1 cellular context compared by ENCODE assay signal in the genomic region with DNA sequence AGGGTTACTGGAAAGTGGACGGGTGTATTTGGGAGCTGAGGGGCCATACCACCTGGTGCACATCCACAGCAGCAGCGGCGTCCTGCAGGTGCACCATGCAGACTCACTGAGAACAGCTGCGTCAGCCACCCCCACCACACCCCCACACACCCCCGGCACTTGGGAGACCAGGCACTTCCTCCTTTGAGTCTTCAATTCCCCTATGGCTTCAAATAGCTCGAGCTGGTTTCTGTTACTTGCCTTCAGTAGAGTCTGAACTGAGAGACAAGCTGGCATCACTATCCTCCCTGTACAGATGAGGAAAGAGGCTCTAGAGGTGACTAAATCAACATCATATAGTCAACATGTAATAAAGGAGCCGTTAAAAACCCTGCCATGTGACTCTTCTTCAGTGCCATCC.
TF ChIP-seq lines count a peak whose summit lies in the region.

No MANE protein-coding gene starts in this region.

TF ChIP-seq in GM12878, 131 proteins besides CTCF, POLR2A, EP300 and RAD21 (continued from another document and continues in another):
- TF ChIP-seq NFYA (IDR thresholded peaks at IDR 0.05; ENCODE audit: borderline replicate concordance, low read depth, low read length) (no peak), NFIC (IDR thresholded peaks at IDR 0.05; ENCODE audit: low read depth, low read length) (no peak), PML (IDR thresholded peaks at IDR 0.05; ENCODE audit: low read length) (no peak), LARP7 (IDR thresholded peaks at IDR 0.05) (no peak), BHLHE40 (IDR thresholded peaks at IDR 0.05; ENCODE audit: borderline replicate concordance in 1 of 2, low read depth in 2 of 2, low read length in 1 of 2) (peak; percentile 53 to 59), CREB1 (IDR thresholded peaks at IDR 0.05; ENCODE audit: low read depth) (peak; percentile 61; the same call in 1 of the 2 replicates), RBBP5 (conservative IDR thresholded peaks at IDR 0.05) (no peak), SREBF1 (IDR thresholded peaks at IDR 0.05; ENCODE audit: low read length) (no peak), IRF4 (IDR thresholded peaks at IDR 0.05; ENCODE audit: low read depth, low read length) (0 out of 2 replicates have a peak, but pooled peaks have one; percentile 47), GABPA (IDR thresholded peaks at IDR 0.05; ENCODE audit: low read depth) (0 out of 2 replicates have a peak, but pooled peaks have one; percentile 12), SREBF2 (IDR thresholded peaks at IDR 0.05; ENCODE audit: low read length) (no peak), HDAC2 (IDR thresholded peaks at IDR 0.05) (no peak), ZNF207 (IDR thresholded peaks at IDR 0.05; ENCODE audit: borderline replicate concordance) (no peak), RFX5 (IDR thresholded peaks at IDR 0.05; ENCODE audit: low read depth, low read length) (no peak), NRF1 (conservative IDR thresholded peaks at IDR 0.05; ENCODE audit: low read depth, low read length) (no peak), RELA (IDR thresholded peaks at IDR 0.05; ENCODE audit: borderline replicate concordance, partially characterized antibody) (no peak), SMC3 (IDR thresholded peaks at IDR 0.05; ENCODE audit: borderline replicate concordance, low read length) (0 out of 2 replicates have a peak, but pooled peaks have one; percentile 11), CREM (IDR thresholded peaks at IDR 0.05; ENCODE audit: low read depth) (peak; percentile 61), ZNF384 (IDR thresholded peaks at IDR 0.05; ENCODE audit: borderline replicate concordance, low read depth, low read length) (no peak), EZH2 (IDR thresholded peaks at IDR 0.05; ENCODE audit: borderline replicate concordance, control insufficient read depth, low read depth, low read length) (no peak), CHD2 (IDR thresholded peaks at IDR 0.05; ENCODE audit: borderline replicate concordance, low read depth, low read length) (0 out of 2 replicates have a peak, but pooled peaks have one; percentile 49), ZNF622 (IDR thresholded peaks at IDR 0.05) (no peak), TBL1XR1 (IDR thresholded peaks at IDR 0.05; ENCODE audit: low read depth, low read length) (0 out of 2 replicates have a peak, but pooled peaks have one; percentile 50), RUNX3 (IDR thresholded peaks at IDR 0.05; ENCODE audit: low read length) (peak; percentile 69), MEF2A (IDR thresholded peaks at IDR 0.05; ENCODE audit: insufficient read depth, low read depth, low read length) (0 out of 2 replicates have a peak, but pooled peaks have one; percentile 50), MYB (IDR thresholded peaks at IDR 0.05; ENCODE audit: borderline replicate concordance, low read depth, low read length) (no peak), BRCA1 (IDR thresholded peaks at IDR 0.05; ENCODE audit: low read depth, low read length) (no peak), SPI1 (IDR thresholded peaks at IDR 0.05; ENCODE audit: borderline replicate concordance, insufficient read depth, low read depth, low read length) (peak; percentile 96), SUZ12 (IDR thresholded peaks at IDR 0.05; ENCODE audit: unreplicated experiment) (no peak), TCF12 (IDR thresholded peaks at IDR 0.05; ENCODE audit: low read depth, low read length) (peak; percentile 100), DPF2 (IDR thresholded peaks at IDR 0.05) (peak; percentile 82), ESRRA (IDR thresholded peaks at IDR 0.05; ENCODE audit: low read length) (no peak), MTA2 (IDR thresholded peaks at IDR 0.05; ENCODE audit: low read depth) (peak; percentile 51; the same call in 1 of the 2 replicates), PAX8 (IDR thresholded peaks at IDR 0.05) (no peak), NFXL1 (IDR thresholded peaks at IDR 0.05; ENCODE audit: borderline replicate concordance) (no peak), PAX5 (IDR thresholded peaks at IDR 0.05; ENCODE audit: borderline replicate concordance, low read depth, low read length) (peak; percentile 84; the same call in 1 of the 2 replicates), SMAD5 (IDR thresholded peaks at IDR 0.05; ENCODE audit: low read depth) (no peak), FOXK2 (IDR thresholded peaks at IDR 0.05) (no peak), HDGF (IDR thresholded peaks at IDR 0.05) (peak; percentile 3; the same call in 1 of the 2 replicates), CBX5 (IDR thresholded peaks at IDR 0.05; ENCODE audit: low read depth) (no peak), FOXM1 (IDR thresholded peaks at IDR 0.05; ENCODE audit: low read depth, low read length) (no peak), RB1 (IDR thresholded peaks at IDR 0.05; ENCODE audit: borderline replicate concordance) (no peak), EGR1 (IDR thresholded peaks at IDR 0.05; ENCODE audit: borderline replicate concordance in 1 of 2, low read depth in 2 of 2, low read length in 2 of 2) (peak in 1 of 2 experiments; percentile 96; a peak in 2 of 3 replicates), RCOR1 (conservative IDR thresholded peaks at IDR 0.05; ENCODE audit: low read depth, low read length) (no peak), STAT3 (IDR thresholded peaks at IDR 0.05; ENCODE audit: low read depth, low read length) (no peak), CBFB (IDR thresholded peaks at IDR 0.05; ENCODE audit: low read depth) (no peak), ATF7 (IDR thresholded peaks at IDR 0.05; ENCODE audit: low read depth) (peak; percentile 76), NBN (IDR thresholded peaks at IDR 0.05) (peak; percentile 66; the same call in 1 of the 2 replicates), IKZF2 (IDR thresholded peaks at IDR 0.05) (peak; percentile 75 to 78), NR2C1 (IDR thresholded peaks at IDR 0.05) (no peak), MEF2B (IDR thresholded peaks at IDR 0.05; ENCODE audit: partially characterized antibody, poor library complexity, severe bottlenecking) (peak; percentile 88), TCF7 (IDR thresholded peaks at IDR 0.05; ENCODE audit: borderline replicate concordance) (no peak), SRF (IDR thresholded peaks at IDR 0.05; ENCODE audit: low read depth in 2 of 2, low read length in 2 of 2) (no peak)
- TF ChIP-seq, protein P1, sequence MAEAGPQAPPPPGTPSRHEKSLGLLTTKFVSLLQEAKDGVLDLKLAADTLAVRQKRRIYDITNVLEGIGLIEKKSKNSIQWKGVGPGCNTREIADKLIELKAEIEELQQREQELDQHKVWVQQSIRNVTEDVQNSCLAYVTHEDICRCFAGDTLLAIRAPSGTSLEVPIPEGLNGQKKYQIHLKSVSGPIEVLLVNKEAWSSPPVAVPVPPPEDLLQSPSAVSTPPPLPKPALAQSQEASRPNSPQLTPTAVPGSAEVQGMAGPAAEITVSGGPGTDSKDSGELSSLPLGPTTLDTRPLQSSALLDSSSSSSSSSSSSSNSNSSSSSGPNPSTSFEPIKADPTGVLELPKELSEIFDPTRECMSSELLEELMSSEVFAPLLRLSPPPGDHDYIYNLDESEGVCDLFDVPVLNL (IDR thresholded peaks at IDR 0.05; ENCODE audit: low read depth, low read length): no peak
- TF ChIP-seq, protein P2, sequence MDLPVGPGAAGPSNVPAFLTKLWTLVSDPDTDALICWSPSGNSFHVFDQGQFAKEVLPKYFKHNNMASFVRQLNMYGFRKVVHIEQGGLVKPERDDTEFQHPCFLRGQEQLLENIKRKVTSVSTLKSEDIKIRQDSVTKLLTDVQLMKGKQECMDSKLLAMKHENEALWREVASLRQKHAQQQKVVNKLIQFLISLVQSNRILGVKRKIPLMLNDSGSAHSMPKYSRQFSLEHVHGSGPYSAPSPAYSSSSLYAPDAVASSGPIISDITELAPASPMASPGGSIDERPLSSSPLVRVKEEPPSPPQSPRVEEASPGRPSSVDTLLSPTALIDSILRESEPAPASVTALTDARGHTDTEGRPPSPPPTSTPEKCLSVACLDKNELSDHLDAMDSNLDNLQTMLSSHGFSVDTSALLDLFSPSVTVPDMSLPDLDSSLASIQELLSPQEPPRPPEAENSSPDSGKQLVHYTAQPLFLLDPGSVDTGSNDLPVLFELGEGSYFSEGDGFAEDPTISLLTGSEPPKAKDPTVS (IDR thresholded peaks at IDR 0.05; ENCODE audit: low read depth, low read length): no peak
- TF ChIP-seq, protein P3, sequence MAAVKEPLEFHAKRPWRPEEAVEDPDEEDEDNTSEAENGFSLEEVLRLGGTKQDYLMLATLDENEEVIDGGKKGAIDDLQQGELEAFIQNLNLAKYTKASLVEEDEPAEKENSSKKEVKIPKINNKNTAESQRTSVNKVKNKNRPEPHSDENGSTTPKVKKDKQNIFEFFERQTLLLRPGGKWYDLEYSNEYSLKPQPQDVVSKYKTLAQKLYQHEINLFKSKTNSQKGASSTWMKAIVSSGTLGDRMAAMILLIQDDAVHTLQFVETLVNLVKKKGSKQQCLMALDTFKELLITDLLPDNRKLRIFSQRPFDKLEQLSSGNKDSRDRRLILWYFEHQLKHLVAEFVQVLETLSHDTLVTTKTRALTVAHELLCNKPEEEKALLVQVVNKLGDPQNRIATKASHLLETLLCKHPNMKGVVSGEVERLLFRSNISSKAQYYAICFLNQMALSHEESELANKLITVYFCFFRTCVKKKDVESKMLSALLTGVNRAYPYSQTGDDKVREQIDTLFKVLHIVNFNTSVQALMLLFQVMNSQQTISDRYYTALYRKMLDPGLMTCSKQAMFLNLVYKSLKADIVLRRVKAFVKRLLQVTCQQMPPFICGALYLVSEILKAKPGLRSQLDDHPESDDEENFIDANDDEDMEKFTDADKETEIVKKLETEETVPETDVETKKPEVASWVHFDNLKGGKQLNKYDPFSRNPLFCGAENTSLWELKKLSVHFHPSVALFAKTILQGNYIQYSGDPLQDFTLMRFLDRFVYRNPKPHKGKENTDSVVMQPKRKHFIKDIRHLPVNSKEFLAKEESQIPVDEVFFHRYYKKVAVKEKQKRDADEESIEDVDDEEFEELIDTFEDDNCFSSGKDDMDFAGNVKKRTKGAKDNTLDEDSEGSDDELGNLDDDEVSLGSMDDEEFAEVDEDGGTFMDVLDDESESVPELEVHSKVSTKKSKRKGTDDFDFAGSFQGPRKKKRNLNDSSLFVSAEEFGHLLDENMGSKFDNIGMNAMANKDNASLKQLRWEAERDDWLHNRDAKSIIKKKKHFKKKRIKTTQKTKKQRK (IDR thresholded peaks at IDR 0.05; ENCODE audit: low read depth, low read length): no peak
- TF ChIP-seq, protein P4, sequence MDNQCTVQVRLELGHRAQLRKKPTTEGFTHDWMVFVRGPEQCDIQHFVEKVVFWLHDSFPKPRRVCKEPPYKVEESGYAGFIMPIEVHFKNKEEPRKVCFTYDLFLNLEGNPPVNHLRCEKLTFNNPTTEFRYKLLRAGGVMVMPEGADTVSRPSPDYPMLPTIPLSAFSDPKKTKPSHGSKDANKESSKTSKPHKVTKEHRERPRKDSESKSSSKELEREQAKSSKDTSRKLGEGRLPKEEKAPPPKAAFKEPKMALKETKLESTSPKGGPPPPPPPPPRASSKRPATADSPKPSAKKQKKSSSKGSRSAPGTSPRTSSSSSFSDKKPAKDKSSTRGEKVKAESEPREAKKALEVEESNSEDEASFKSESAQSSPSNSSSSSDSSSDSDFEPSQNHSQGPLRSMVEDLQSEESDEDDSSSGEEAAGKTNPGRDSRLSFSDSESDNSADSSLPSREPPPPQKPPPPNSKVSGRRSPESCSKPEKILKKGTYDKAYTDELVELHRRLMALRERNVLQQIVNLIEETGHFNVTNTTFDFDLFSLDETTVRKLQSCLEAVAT (IDR thresholded peaks at IDR 0.05): no peak
- TF ChIP-seq, protein P5, sequence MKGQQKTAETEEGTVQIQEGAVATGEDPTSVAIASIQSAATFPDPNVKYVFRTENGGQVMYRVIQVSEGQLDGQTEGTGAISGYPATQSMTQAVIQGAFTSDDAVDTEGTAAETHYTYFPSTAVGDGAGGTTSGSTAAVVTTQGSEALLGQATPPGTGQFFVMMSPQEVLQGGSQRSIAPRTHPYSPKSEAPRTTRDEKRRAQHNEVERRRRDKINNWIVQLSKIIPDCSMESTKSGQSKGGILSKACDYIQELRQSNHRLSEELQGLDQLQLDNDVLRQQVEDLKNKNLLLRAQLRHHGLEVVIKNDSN (IDR thresholded peaks at IDR 0.05; ENCODE audit: borderline replicate concordance, extremely low read length, insufficient read depth, low read depth, low read length): no peak
- TF ChIP-seq, protein P6, sequence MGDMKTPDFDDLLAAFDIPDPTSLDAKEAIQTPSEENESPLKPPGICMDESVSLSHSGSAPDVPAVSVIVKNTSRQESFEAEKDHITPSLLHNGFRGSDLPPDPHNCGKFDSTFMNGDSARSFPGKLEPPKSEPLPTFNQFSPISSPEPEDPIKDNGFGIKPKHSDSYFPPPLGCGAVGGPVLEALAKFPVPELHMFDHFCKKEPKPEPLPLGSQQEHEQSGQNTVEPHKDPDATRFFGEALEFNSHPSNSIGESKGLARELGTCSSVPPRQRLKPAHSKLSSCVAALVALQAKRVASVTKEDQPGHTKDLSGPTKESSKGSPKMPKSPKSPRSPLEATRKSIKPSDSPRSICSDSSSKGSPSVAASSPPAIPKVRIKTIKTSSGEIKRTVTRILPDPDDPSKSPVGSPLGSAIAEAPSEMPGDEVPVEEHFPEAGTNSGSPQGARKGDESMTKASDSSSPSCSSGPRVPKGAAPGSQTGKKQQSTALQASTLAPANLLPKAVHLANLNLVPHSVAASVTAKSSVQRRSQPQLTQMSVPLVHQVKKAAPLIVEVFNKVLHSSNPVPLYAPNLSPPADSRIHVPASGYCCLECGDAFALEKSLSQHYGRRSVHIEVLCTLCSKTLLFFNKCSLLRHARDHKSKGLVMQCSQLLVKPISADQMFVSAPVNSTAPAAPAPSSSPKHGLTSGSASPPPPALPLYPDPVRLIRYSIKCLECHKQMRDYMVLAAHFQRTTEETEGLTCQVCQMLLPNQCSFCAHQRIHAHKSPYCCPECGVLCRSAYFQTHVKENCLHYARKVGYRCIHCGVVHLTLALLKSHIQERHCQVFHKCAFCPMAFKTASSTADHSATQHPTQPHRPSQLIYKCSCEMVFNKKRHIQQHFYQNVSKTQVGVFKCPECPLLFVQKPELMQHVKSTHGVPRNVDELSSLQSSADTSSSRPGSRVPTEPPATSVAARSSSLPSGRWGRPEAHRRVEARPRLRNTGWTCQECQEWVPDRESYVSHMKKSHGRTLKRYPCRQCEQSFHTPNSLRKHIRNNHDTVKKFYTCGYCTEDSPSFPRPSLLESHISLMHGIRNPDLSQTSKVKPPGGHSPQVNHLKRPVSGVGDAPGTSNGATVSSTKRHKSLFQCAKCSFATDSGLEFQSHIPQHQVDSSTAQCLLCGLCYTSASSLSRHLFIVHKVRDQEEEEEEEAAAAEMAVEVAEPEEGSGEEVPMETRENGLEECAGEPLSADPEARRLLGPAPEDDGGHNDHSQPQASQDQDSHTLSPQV (IDR thresholded peaks at IDR 0.05): no peak
- TF ChIP-seq, protein P7, sequence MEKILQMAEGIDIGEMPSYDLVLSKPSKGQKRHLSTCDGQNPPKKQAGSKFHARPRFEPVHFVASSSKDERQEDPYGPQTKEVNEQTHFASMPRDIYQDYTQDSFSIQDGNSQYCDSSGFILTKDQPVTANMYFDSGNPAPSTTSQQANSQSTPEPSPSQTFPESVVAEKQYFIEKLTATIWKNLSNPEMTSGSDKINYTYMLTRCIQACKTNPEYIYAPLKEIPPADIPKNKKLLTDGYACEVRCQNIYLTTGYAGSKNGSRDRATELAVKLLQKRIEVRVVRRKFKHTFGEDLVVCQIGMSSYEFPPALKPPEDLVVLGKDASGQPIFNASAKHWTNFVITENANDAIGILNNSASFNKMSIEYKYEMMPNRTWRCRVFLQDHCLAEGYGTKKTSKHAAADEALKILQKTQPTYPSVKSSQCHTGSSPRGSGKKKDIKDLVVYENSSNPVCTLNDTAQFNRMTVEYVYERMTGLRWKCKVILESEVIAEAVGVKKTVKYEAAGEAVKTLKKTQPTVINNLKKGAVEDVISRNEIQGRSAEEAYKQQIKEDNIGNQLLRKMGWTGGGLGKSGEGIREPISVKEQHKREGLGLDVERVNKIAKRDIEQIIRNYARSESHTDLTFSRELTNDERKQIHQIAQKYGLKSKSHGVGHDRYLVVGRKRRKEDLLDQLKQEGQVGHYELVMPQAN (conservative IDR thresholded peaks at IDR 0.05): no peak
